ENCODE assay signal across 1 cellular context in genomic region chr1:64251971-64252370, GRCh38.
TF ChIP-seq lines count a peak whose summit lies in the region.

No MANE protein-coding gene starts in this region.

TF ChIP-seq in HCT116, 20 proteins besides CTCF, POLR2A, EP300 and RAD21 (continued from another document):
- TF ChIP-seq TCF7L2 (IDR thresholded peaks at IDR 0.05; ENCODE audit: borderline replicate concordance, extremely low read depth, insufficient read depth, insufficient read length) (no peak), SP1 (IDR thresholded peaks at IDR 0.05; ENCODE audit: low read depth) (no peak), ELF1 (IDR thresholded peaks at IDR 0.05; ENCODE audit: borderline replicate concordance, low read depth) (no peak), EZH2phosphoT487 (IDR thresholded peaks at IDR 0.05; ENCODE audit: borderline replicate concordance) (no peak)
- TF ChIP-seq, protein P1, sequence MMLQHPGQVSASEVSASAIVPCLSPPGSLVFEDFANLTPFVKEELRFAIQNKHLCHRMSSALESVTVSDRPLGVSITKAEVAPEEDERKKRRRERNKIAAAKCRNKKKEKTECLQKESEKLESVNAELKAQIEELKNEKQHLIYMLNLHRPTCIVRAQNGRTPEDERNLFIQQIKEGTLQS (IDR thresholded peaks at IDR 0.05), result no peak
